ENCODE assay signal across 10 cellular contexts in the genomic region with DNA sequence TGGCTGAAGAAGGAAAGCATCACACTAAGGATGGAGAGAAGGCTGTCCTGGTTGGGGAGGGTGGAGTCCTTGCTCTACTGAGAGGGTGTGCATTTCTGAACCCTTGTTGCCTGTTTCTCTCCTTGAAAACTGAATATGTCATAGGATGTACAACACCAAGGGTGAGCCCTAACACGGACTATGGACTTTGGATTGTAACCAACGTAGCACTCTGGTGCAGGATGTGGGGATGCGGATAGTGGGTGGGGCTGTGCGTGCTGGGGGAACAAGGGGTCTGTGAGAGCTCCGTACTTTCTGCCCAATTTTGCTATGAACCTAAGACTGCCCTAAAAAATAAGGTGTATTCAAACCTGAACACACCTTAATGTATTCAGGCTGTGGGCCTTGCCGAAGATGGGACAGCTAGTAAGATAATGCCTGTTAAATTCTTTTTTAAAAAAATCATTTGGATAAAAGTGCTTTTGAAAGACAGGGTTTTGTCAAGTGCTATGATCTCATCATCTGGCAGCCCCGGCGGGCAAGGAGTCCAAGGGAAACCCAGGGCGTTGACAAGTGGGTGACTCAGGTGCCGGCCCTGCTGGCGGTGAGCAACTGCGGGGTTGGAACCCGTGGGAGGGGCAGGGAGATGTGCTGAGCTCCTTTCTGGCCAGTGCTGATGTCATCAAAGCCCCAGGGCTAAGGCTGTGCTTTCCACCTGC. TPM values are rescaled to one million over a fixed set of nuclear protein-coding genes. Genes with fewer than 3 reads are reported as not detected.
DNase-seq lines count a peak whose midpoint lies in the region; ATAC-seq and TF ChIP-seq lines count a peak whose summit lies in the region.
"Had no signal": no experiment of that assay in that cellular context is flagged by ENCODE, and none has a peak within 500 bp of the region (broad histone marks: within the 10 kb centered on the region; RNA-seq: fewer than 3 reads in every experiment).

No MANE protein-coding gene starts in this region.

- H3K27ac ChIP-seq in HEK293 (ENCODE audit: extremely low read depth, low read depth, low read length) (0 out of 2 replicates have a peak overlapping the region, but pooled peaks have one; percentile 49), RWPE1 (peak overlapping the region; percentile 67), dorsolateral prefrontal cortex (no peak overlapping the region)
- H3K27ac ChIP-seq: HL-60 had no signal

- POLR2A ChIA-PET in HEK293 (lab: Yijun Ruan, JAX) (interaction anchor here (0.5 to 1.0 kb wide), 6 partner anchors 18 to 231 kb away, joined by 3 to 15 read pairs (median 4); no protein-coding TSS in a partner anchor), RWPE1 (lab: Yijun Ruan, JAX; ENCODE audit: low non-redundant PET) (no interaction called here)

- peaks cover 0 to 19% (median 0%) of the 10 kb centered on the region in 45 donors for H3K27me3 ChIP-seq in dorsolateral prefrontal cortex

- TF ChIP-seq CTCF in HEK293 (tag by site-specific recombination; IDR thresholded peaks at IDR 0.05) = no peak
- TF ChIP-seq CTCF in RWPE1 (conservative IDR thresholded peaks at IDR 0.05; ENCODE audit: low read depth) = no peak
- no peak for TF ChIP-seq CTCF in dorsolateral prefrontal cortex (IDR thresholded peaks at IDR 0.05 in 54 of 56, conservative IDR thresholded peaks at IDR 0.05 in 2 of 56; ENCODE audit: low read depth in 1 of 56, partially characterized antibody in 56 of 56)

- H3K4me3 ChIP-seq in HEK293 (ENCODE audit: low read depth, low read length) = no peak overlapping the region
- no peak overlapping the region for H3K4me3 ChIP-seq in dorsolateral prefrontal cortex

- H3K4me1 ChIP-seq in HEK293 (ENCODE audit: control insufficient read depth, insufficient read depth, low read length) = peaks cover 10% of the 10 kb centered on the region

- no peaks in the 10 kb centered on the region for H3K36me3 ChIP-seq in HEK293 (ENCODE audit: control insufficient read depth in 2 of 2, insufficient read depth in 1 of 2, low read length in 2 of 2)

- CTCF ChIA-PET in HEK293 (lab: Yijun Ruan, JAX) (interaction anchor here (0.6 to 1.1 kb wide), 3 partner anchors 40 to 311 kb away, joined by 3 to 4 read pairs (median 3); no protein-coding TSS in a partner anchor), RWPE1 (lab: Yijun Ruan, JAX) (interaction anchor here (0.6 to 0.7 kb wide), 2 partner anchors 20 to 859 kb away, joined by 3 read pairs; no protein-coding TSS in a partner anchor)

- intact Hi-C loops in cardiac septum (cut with DNase I) = no loop called here
- intact Hi-C loops in dorsolateral prefrontal cortex (cut with DNase I) = no loop called here

- H3K9me3 ChIP-seq in HEK293 (ENCODE audit: control insufficient read depth, insufficient read depth, low read depth, low read length) = no peaks in the 10 kb centered on the region

- ATAC-seq in HG03520 (IDR thresholded peaks at IDR 0.05; ENCODE audit: unreplicated experiment) = no peak

- DNase-seq in RWPE1 (ENCODE audit: low spot score) = peak; percentile 97
- peak; percentile 80 for DNase-seq in cardiac septum (ENCODE audit: low spot score)
- peak; percentile 29 for DNase-seq in stimulated activated CD8-positive, alpha-beta memory T cell treated with anti-CD3 and anti-CD28 coated beads, Interleukin-4, amount 100 ng/mL, for 48 hours
- DNase-seq in NOMO-1 treated with DMSO at 0.1 percent for 48 hours (lab: John Stamatoyannopoulos, UW; ENCODE audit: unreplicated experiment) = no peak
- no peak for DNase-seq in NCI-H1092 (lab: John Stamatoyannopoulos, UW)
- no peak for DNase-seq in dorsolateral prefrontal cortex
- DNase-seq: activated naive CD8-positive, alpha-beta T cell treated with anti-CD3 and anti-CD28 coated beads, Interleukin-2, amount 10 ng/mL, durations not matched to agents 7 days and 5 days had no signal

TF ChIP-seq in HEK293, 187 proteins besides CTCF, POLR2A, EP300 and RAD21 (continues in another document):
- TF ChIP-seq ZNF311 (tag by site-specific recombination; IDR thresholded peaks at IDR 0.05; ENCODE audit: borderline replicate concordance) (no peak), ZNF654 (tag by site-specific recombination; IDR thresholded peaks at IDR 0.05; ENCODE audit: low read depth) (no peak), ZNF623 (tag by site-specific recombination; IDR thresholded peaks at IDR 0.05) (no peak), ZNF530 (tag by site-specific recombination; IDR thresholded peaks at IDR 0.05; ENCODE audit: low read depth) (no peak), BCL11B (tag by site-specific recombination; IDR thresholded peaks at IDR 0.05; ENCODE audit: low read depth) (no peak), ZNF335 (tag by site-specific recombination; conservative IDR thresholded peaks at IDR 0.05) (no peak), ZNF777 (tag by site-specific recombination; IDR thresholded peaks at IDR 0.05; ENCODE audit: borderline replicate concordance) (no peak), ZNF621 (tag by site-specific recombination; IDR thresholded peaks at IDR 0.05) (no peak), MEIS1 (CRISPR knock-in tag; IDR thresholded peaks at IDR 0.05; ENCODE audit: borderline replicate concordance) (no peak), ZNF558 (tag by site-specific recombination; IDR thresholded peaks at IDR 0.05) (no peak), ZNF596 (tag by site-specific recombination; IDR thresholded peaks at IDR 0.05) (no peak), ZSCAN16 (tag by site-specific recombination; IDR thresholded peaks at IDR 0.05) (no peak), ZNF670 (tag by site-specific recombination; IDR thresholded peaks at IDR 0.05; ENCODE audit: low read depth) (no peak)
- TF ChIP-seq, protein P1, sequence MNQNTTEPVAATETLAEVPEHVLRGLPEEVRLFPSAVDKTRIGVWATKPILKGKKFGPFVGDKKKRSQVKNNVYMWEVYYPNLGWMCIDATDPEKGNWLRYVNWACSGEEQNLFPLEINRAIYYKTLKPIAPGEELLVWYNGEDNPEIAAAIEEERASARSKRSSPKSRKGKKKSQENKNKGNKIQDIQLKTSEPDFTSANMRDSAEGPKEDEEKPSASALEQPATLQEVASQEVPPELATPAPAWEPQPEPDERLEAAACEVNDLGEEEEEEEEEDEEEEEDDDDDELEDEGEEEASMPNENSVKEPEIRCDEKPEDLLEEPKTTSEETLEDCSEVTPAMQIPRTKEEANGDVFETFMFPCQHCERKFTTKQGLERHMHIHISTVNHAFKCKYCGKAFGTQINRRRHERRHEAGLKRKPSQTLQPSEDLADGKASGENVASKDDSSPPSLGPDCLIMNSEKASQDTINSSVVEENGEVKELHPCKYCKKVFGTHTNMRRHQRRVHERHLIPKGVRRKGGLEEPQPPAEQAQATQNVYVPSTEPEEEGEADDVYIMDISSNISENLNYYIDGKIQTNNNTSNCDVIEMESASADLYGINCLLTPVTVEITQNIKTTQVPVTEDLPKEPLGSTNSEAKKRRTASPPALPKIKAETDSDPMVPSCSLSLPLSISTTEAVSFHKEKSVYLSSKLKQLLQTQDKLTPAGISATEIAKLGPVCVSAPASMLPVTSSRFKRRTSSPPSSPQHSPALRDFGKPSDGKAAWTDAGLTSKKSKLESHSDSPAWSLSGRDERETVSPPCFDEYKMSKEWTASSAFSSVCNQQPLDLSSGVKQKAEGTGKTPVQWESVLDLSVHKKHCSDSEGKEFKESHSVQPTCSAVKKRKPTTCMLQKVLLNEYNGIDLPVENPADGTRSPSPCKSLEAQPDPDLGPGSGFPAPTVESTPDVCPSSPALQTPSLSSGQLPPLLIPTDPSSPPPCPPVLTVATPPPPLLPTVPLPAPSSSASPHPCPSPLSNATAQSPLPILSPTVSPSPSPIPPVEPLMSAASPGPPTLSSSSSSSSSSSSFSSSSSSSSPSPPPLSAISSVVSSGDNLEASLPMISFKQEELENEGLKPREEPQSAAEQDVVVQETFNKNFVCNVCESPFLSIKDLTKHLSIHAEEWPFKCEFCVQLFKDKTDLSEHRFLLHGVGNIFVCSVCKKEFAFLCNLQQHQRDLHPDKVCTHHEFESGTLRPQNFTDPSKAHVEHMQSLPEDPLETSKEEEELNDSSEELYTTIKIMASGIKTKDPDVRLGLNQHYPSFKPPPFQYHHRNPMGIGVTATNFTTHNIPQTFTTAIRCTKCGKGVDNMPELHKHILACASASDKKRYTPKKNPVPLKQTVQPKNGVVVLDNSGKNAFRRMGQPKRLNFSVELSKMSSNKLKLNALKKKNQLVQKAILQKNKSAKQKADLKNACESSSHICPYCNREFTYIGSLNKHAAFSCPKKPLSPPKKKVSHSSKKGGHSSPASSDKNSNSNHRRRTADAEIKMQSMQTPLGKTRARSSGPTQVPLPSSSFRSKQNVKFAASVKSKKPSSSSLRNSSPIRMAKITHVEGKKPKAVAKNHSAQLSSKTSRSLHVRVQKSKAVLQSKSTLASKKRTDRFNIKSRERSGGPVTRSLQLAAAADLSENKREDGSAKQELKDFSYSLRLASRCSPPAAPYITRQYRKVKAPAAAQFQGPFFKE (tag by site-specific recombination; IDR thresholded peaks at IDR 0.05; ENCODE audit: borderline replicate concordance) = no peak
- TF ChIP-seq, protein P2, sequence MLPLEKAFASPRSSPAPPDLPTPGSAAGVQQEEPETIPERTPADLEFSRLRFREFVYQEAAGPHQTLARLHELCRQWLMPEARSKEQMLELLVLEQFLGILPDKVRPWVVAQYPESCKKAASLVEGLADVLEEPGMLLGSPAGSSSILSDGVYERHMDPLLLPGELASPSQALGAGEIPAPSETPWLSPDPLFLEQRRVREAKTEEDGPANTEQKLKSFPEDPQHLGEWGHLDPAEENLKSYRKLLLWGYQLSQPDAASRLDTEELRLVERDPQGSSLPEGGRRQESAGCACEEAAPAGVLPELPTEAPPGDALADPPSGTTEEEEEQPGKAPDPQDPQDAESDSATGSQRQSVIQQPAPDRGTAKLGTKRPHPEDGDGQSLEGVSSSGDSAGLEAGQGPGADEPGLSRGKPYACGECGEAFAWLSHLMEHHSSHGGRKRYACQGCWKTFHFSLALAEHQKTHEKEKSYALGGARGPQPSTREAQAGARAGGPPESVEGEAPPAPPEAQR (tag by site-specific recombination; IDR thresholded peaks at IDR 0.05) = no peak
- TF ChIP-seq, protein P3, sequence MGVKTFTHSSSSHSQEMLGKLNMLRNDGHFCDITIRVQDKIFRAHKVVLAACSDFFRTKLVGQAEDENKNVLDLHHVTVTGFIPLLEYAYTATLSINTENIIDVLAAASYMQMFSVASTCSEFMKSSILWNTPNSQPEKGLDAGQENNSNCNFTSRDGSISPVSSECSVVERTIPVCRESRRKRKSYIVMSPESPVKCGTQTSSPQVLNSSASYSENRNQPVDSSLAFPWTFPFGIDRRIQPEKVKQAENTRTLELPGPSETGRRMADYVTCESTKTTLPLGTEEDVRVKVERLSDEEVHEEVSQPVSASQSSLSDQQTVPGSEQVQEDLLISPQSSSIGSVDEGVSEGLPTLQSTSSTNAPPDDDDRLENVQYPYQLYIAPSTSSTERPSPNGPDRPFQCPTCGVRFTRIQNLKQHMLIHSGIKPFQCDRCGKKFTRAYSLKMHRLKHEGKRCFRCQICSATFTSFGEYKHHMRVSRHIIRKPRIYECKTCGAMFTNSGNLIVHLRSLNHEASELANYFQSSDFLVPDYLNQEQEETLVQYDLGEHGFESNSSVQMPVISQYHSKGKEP (tag by site-specific recombination; IDR thresholded peaks at IDR 0.05) = no peak

RNA-seq across cellular contexts. Expression of a gene that starts 54.0 kb away (rescaled TPM):
- total RNA-seq in cardiac septum (76.2 TPM), dorsolateral prefrontal cortex (1 to 10 TPM in 2 of 120 experiments, under 1 TPM in 36, not detected in 82; 0.10 to 1.5 (median 0.28) TPM)

Comparison
In these comparisons a context has a peak if more than half of its experiments do, and no peak if none do; other contexts are left out.
1. H3K27ac ChIP-seq: peak in HEK293 (single experiment) and RWPE1 (single experiment); none in dorsolateral prefrontal cortex (0 of 59).
2. DNase-seq: peak in RWPE1 (single experiment), cardiac septum (single experiment) and stimulated activated CD8-positive, alpha-beta memory T cell treated with anti-CD3 and anti-CD28 coated beads, Interleukin-4, amount 100 ng/mL, for 48 hours (single experiment); none in NOMO-1 treated with DMSO at 0.1 percent for 48 hours (single experiment), NCI-H1092 (single experiment) and dorsolateral prefrontal cortex (0 of 10).
3. RNA of a gene that starts 54.0 kb away (total RNA-seq): 76.2 TPM in cardiac septum (single experiment); 0.10 to 1.5 TPM in dorsolateral prefrontal cortex; every median in the first group is over 10 times any median in the second.